In genomic region chr12:71456316-71456715, GRCh38 we compare ENCODE assay signal across 17 cellular contexts. TPM values are rescaled to one million over a fixed set of nuclear protein-coding genes. Genes with fewer than 3 reads are reported as not detected.
DNase-seq lines count a peak whose midpoint lies in the region; ATAC-seq, FAIRE-seq and TF ChIP-seq lines count a peak whose summit lies in the region.
"Had no signal": no experiment of that assay in that cellular context is flagged by ENCODE, and none has a peak within 500 bp of the region (broad histone marks: within the 10 kb centered on the region; RNA-seq: fewer than 3 reads in every experiment).

No MANE protein-coding gene starts in this region.

- WGBS in HepG2 (ENCODE audit: low lambda C conversion rate), result 91% methylated on average over 2 of the region's 2 CpGs

- in situ Hi-C loops in HepG2 (cut with HindIII; ENCODE audit: extremely low pct_ligation_motif_present, low pct_unique_long_range_greater_than_20kb) (no loop called here), brain microvascular endothelial cell (cut with HindIII; ENCODE audit: low pct_ligation_motif_present, low sequenced_read_pairs) (no loop called here)

- H2AFZ ChIP-seq in HepG2 (ENCODE audit: low read length), result no peak overlapping the region

- H3K4me3 ChIP-seq in dorsolateral prefrontal cortex (peak overlapping the region in 49 of 59 donors; percentile 0 to 61 (median 32)), HepG2 (replicated peaks in 1 of 3; ENCODE audit: insufficient read depth in 1 of 3, low read depth in 2 of 3, low read length in 3 of 3) (no peak overlapping the region), upper lobe of right lung (no peak overlapping the region), brain microvascular endothelial cell (ENCODE audit: low read depth, low read length) (no peak overlapping the region)
- H3K4me3 ChIP-seq: breast epithelium, psoas muscle, thoracic aorta had no signal

- no TSS peak for BruUV-seq in HepG2 (replicated peaks; lab: Mats Ljungman, UMichigan)

- H3K9me3 ChIP-seq in HepG2 (ENCODE audit: low read length) (no peaks in the 10 kb centered on the region), upper lobe of right lung (no peaks in the 10 kb centered on the region)
- H3K9me3 ChIP-seq: BE2C, breast epithelium, psoas muscle, thoracic aorta had no signal

- FAIRE-seq in HepG2 (lab: Jason Lieb, UNC), result no peak
- FAIRE-seq in H54 (lab: Jason Lieb, UNC), result no peak

- CTCF ChIA-PET in HepG2 (lab: Yijun Ruan, JAX; ENCODE audit: low intra/inter-chr PET ratio, low total read pairs), result no interaction called here

- H3K27me3 ChIP-seq in dorsolateral prefrontal cortex (peaks cover 0 to 6% (median 0%) of the 10 kb centered on the region in 45 donors), HepG2 (ENCODE audit: control insufficient read depth in 1 of 2, insufficient read depth in 2 of 2, low read length in 2 of 2) (no peaks in the 10 kb centered on the region), upper lobe of right lung (no peaks in the 10 kb centered on the region), brain microvascular endothelial cell (replicated peaks) (peaks cover 4% of the 10 kb centered on the region)
- H3K27me3 ChIP-seq: BE2C, breast epithelium had no signal

- POLR2A ChIA-PET in HepG2 (lab: Yijun Ruan, JAX), result interaction anchor here (1.2 to 1.8 kb wide), 3 partner anchors 10 to 15 kb away, joined by 3 to 7 read pairs (median 5); no protein-coding TSS in a partner anchor

- H3K9ac ChIP-seq in HepG2 (ENCODE audit: insufficient read depth, low read depth, low read length), result no peak overlapping the region

- TF ChIP-seq RAD21 in HepG2 (CRISPR knock-in tag; IDR thresholded peaks at IDR 0.05), result no peak

- DNase-seq in NCI-H1105 (lab: John Stamatoyannopoulos, UW) (peak; percentile 77), NCI-H2171 treated with DMSO at 0.1 percent for 48 hours (lab: John Stamatoyannopoulos, UW) (peak; percentile 63), dorsolateral prefrontal cortex (peak in 2 of 10 donors; percentile 23 to 47), putamen (ENCODE audit: low spot score) (peak; percentile 75), HepG2 (ENCODE audit: low spot score) (no peak), upper lobe of right lung (no peak), H54 (ENCODE audit: insufficient read length, low spot score) (no peak), brain microvascular endothelial cell (no peak)
- DNase-seq: activated CD4-positive, alpha-beta T cell treated with anti-CD3 and anti-CD28 coated beads for 36 hours; BE2C; effector CD4-positive, alpha-beta T cell; left ventricle myocardium superior; NCI-H1436 treated with DMSO at 0.1 percent for 48 hours; psoas muscle; T1000 had no signal

- TF ChIP-seq CTCF in dorsolateral prefrontal cortex (IDR thresholded peaks at IDR 0.05 in 54 of 56, conservative IDR thresholded peaks at IDR 0.05 in 2 of 56; ENCODE audit: low read depth in 1 of 56, partially characterized antibody in 56 of 56) (peak in 5 of 56 donors; percentile 9 to 24 (median 19)), HepG2 (CRISPR knock-in tag; IDR thresholded peaks at IDR 0.05) (no peak), upper lobe of right lung (IDR thresholded peaks at IDR 0.05) (no peak), brain microvascular endothelial cell (IDR thresholded peaks at IDR 0.05; ENCODE audit: low read depth, low read length, missing control alignments) (no peak)

- TF ChIP-seq POLR2A in HepG2 (IDR thresholded peaks at IDR 0.05; ENCODE audit: insufficient read depth in 1 of 2, low read depth in 2 of 2, low read length in 2 of 2), result no peak
- no peak for TF ChIP-seq POLR2A in H54 (IDR thresholded peaks at IDR 0.05; ENCODE audit: low read depth, low read length)

- peaks cover 56% of the 10 kb centered on the region for H3K79me2 ChIP-seq in HepG2 (ENCODE audit: insufficient read depth, low read length)

- H3K4me1 ChIP-seq in HepG2 (ENCODE audit: insufficient read depth, low read length) (peaks cover 51% of the 10 kb centered on the region), upper lobe of right lung (no peaks in the 10 kb centered on the region)
- H3K4me1 ChIP-seq: breast epithelium had no signal

- no peaks in the 10 kb centered on the region; the same call in 1 of the 2 replicates for H4K20me1 ChIP-seq in HepG2 (ENCODE audit: insufficient read depth, low read length)

- TF ChIP-seq EP300 in HepG2 (IDR thresholded peaks at IDR 0.05; ENCODE audit: low read depth in 2 of 2, low read length in 2 of 2) (no peak), HepG2 (CRISPR knock-in tag; IDR thresholded peaks at IDR 0.05; ENCODE audit: borderline replicate concordance) (no peak)

- no peak overlapping the region for H3K4me2 ChIP-seq in HepG2 (ENCODE audit: low read depth, low read length)

- H3K27ac ChIP-seq in dorsolateral prefrontal cortex, result peak overlapping the region in 58 of 59 donors; percentile 66 to 99 (median 92)
- no peak overlapping the region for H3K27ac ChIP-seq in HepG2 (ENCODE audit: extremely low read length, insufficient read depth, low read length)
- no peak overlapping the region for H3K27ac ChIP-seq in upper lobe of right lung
- no peak overlapping the region for H3K27ac ChIP-seq in brain microvascular endothelial cell
- H3K27ac ChIP-seq: breast epithelium, thoracic aorta had no signal

- ATAC-seq in HepG2 (no peak), upper lobe of right lung (no peak)
- ATAC-seq: activated CD4-positive, alpha-beta T cell treated with anti-CD3 and anti-CD28 coated beads for 36 hours; left ventricle myocardium superior; psoas muscle had no signal

- intact Hi-C loops in dorsolateral prefrontal cortex (cut with DNase I), result no loop called here
- intact Hi-C loops in HepG2 (cut with micrococcal nuclease; ENCODE audit: unreplicated experiment), result no loop called here
- intact Hi-C loops in upper lobe of right lung (cut with DNase I), result no loop called here

- H3K36me3 ChIP-seq in HepG2 (replicated peaks in 1 of 2; ENCODE audit: control insufficient read depth in 1 of 2, insufficient read depth in 2 of 2, low read length in 2 of 2), result peaks cover 15 to 25% of the 10 kb centered on the region in 2 experiments
- H3K36me3 ChIP-seq in upper lobe of right lung, result no peaks in the 10 kb centered on the region
- H3K36me3 ChIP-seq in brain microvascular endothelial cell (replicated peaks), result no peaks in the 10 kb centered on the region
- H3K36me3 ChIP-seq: breast epithelium, thoracic aorta had no signal

TF ChIP-seq in HepG2, 621 proteins besides CTCF, POLR2A, EP300 and RAD21 (continues in another document):
- TF ChIP-seq MTA3 (CRISPR knock-in tag; IDR thresholded peaks at IDR 0.05) (no peak), HMGXB4 (CRISPR knock-in tag; IDR thresholded peaks at IDR 0.05; ENCODE audit: borderline replicate concordance in 1 of 2, low read depth in 1 of 2) (no peak), CENPBD1 (CRISPR knock-in tag; IDR thresholded peaks at IDR 0.05; ENCODE audit: borderline replicate concordance, low read depth) (no peak), CHD4 (IDR thresholded peaks at IDR 0.05; ENCODE audit: borderline replicate concordance, low read length) (no peak), PLSCR1 (CRISPR knock-in tag; IDR thresholded peaks at IDR 0.05; ENCODE audit: borderline replicate concordance) (no peak)

RNA-seq across cellular contexts. Expression of gene LGR5, which starts 16.7 kb away (rescaled TPM):
- total RNA-seq in dorsolateral prefrontal cortex, result 10 to 100 TPM in 38 of 120 experiments, 1 to 10 TPM in 82; 1.1 to 33.8 (median 7.3) TPM
- 20.6 and 37.0 TPM in 2 replicates for total RNA-seq in HepG2 (2016; rRNA removed; fragmentation: Illumina TruSeq; extraction: Trizol)
- total RNA-seq in HepG2 (2016; cell fraction: cytosol; rRNA removed; fragmentation: Illumina TruSeq; extraction: Trizol; ENCODE audit: low read depth), result 2.2 and 2.3 TPM in 2 replicates
- total RNA-seq in HepG2 (2016; cell fraction: insoluble cytoplasmic fraction; rRNA removed; fragmentation: Illumina TruSeq; extraction: Trizol), result 17.4 and 40.7 TPM in 2 replicates
- total RNA-seq in HepG2 (2016; cell fraction: membrane; rRNA removed; fragmentation: Illumina TruSeq; extraction: Trizol), result 8.7 and 9.5 TPM in 2 replicates
- 67.0 and 93.5 TPM in 2 replicates for total RNA-seq in HepG2 (2016; cell fraction: nucleus; rRNA removed; fragmentation: Illumina TruSeq; extraction: Trizol)
- 69.5 and 121 TPM in 2 replicates for polyA plus RNA-seq in HepG2 (2011; rRNA removed)
- polyA plus RNA-seq in HepG2 (2011; cell fraction: cytosol; rRNA removed), result 39.4 and 44.0 TPM in 2 replicates
- 186 and 299 TPM in 2 replicates for polyA plus RNA-seq in HepG2 (2011; cell fraction: nucleus; rRNA removed)
- 37.0 and 44.1 TPM in 2 replicates for polyA plus RNA-seq in HepG2 (2012)
- 1.5 and 1.6 TPM in 2 replicates for polyA plus RNA-seq in HepG2 (2016; cell fraction: cytosol; fragmentation: Illumina TruSeq; extraction: Trizol; ENCODE audit: low read depth)
- 20.0 and 21.6 TPM in 2 replicates for polyA plus RNA-seq in HepG2 (2016; cell fraction: insoluble cytoplasmic fraction; fragmentation: Illumina TruSeq; extraction: Trizol; ENCODE audit: low read depth)
- 4.0 TPM in 2 replicates for polyA plus RNA-seq in HepG2 (2016; cell fraction: membrane; fragmentation: Illumina TruSeq; extraction: Trizol; ENCODE audit: low read depth)
- 183 and 193 TPM in 2 replicates for polyA plus RNA-seq in HepG2 (2016; cell fraction: nucleus; fragmentation: Illumina TruSeq; extraction: Trizol; ENCODE audit: insufficient read depth, low read depth)
- polyA minus RNA-seq in HepG2 (2011; rRNA and poly(A)+ RNA removed; ENCODE audit: low replicate concordance), result 0.07 and 94.1 TPM in 2 replicates
- polyA minus RNA-seq in HepG2 (2011; cell fraction: cytosol; rRNA and poly(A)+ RNA removed), result 30.0 and 45.1 TPM in 2 replicates
- polyA minus RNA-seq in HepG2 (2011; cell fraction: nucleus; rRNA and poly(A)+ RNA removed), result 81.4 and 117 TPM in 2 replicates
- 0.35 TPM for total RNA-seq in upper lobe of right lung
- total RNA-seq: activated CD4-positive, alpha-beta T cell treated with anti-CD3 and anti-CD28 coated beads for 36 hours; left ventricle myocardium superior had no signal

Comparison
In these comparisons a context has a peak if more than half of its experiments do, and no peak if none do; other contexts are left out.
1. DNase-seq: peak in NCI-H1105 (single experiment), NCI-H2171 treated with DMSO at 0.1 percent for 48 hours (single experiment) and putamen (single experiment); none in HepG2 (single experiment), upper lobe of right lung (single experiment), H54 (single experiment) and brain microvascular endothelial cell (single experiment).
2. H3K27ac ChIP-seq: peak in dorsolateral prefrontal cortex (58 of 59); none in HepG2 (single experiment), upper lobe of right lung (single experiment) and brain microvascular endothelial cell (single experiment).
3. H3K4me3 ChIP-seq: peak in dorsolateral prefrontal cortex (49 of 59); none in HepG2 (0 of 3), upper lobe of right lung (single experiment) and brain microvascular endothelial cell (single experiment).